ENCODE assay signal across 2 cellular contexts in the genomic region with DNA sequence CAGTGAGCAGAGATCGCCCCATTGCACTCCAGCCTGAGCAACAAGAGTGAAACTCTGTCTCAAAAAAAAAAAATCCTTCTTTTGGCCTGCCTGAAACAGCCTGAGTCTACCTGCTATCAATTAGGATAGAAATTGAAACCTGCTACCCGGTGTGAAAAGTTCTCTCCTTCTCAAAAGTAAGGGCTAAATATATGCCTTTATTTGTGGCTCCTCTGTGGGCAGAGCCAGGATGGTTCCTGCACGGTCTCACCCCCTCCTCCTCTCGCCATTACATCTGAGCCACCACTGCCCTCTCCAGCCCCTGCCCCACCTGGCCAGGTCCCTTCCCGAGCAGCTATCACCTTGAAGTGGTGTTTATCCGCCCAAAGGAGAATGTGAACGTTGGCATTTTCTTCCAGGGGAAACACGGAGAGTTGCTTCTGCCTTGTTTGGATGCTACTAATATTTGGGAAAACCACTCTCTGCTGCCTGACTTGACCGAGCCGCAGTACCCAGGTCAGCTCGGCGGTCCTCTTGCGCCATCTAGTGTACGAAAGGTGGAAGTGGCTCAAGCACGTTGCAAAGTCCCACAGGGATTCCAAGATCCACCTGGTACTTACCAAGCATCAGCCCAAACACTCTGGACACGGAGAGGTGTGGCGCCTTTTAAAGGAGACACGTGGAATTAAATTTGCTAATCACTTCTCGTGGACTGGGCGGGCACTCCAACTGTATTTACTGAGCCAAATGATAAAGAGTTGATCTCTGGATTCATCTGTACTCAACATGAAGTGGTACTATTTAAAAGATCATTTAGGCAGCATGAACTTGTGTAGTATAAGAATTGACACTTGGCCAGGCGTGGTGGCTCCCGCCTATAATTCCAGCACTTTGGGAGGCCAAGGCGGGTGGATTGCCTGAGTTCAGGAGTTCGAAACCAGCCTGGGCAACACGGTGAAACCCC.
TF ChIP-seq lines count a peak whose summit lies in the region.

No MANE protein-coding gene starts in this region.

TF ChIP-seq in HEK293, 187 proteins besides CTCF, POLR2A, EP300 and RAD21 (continued from another document):
- TF ChIP-seq ZBTB17 (tag by site-specific recombination; IDR thresholded peaks at IDR 0.05) (peak; percentile 54), ZNF133 (tag by site-specific recombination; IDR thresholded peaks at IDR 0.05) (no peak), ZNF830 (tag by site-specific recombination; IDR thresholded peaks at IDR 0.05; ENCODE audit: low read depth) (no peak), ZNF596 (tag by site-specific recombination; IDR thresholded peaks at IDR 0.05) (no peak), ZNF639 (tag by site-specific recombination; IDR thresholded peaks at IDR 0.05) (0 out of 2 replicates have a peak, but pooled peaks have one; percentile 13), PRDM10 (tag by site-specific recombination; IDR thresholded peaks at IDR 0.05) (peak; percentile 56; the same call in 1 of the 2 replicates), ZNF654 (tag by site-specific recombination; IDR thresholded peaks at IDR 0.05; ENCODE audit: low read depth) (peak; percentile 98)

TF ChIP-seq in GM12878, 131 proteins besides CTCF, POLR2A, EP300 and RAD21 (continued from another document):
- TF ChIP-seq NFXL1 (IDR thresholded peaks at IDR 0.05; ENCODE audit: borderline replicate concordance): no peak
- no peak for TF ChIP-seq WRNIP1 (IDR thresholded peaks at IDR 0.05; ENCODE audit: borderline replicate concordance, low read depth, low read length)
- no peak for TF ChIP-seq SREBF1 (IDR thresholded peaks at IDR 0.05; ENCODE audit: low read length)
- no peak for TF ChIP-seq SRF (IDR thresholded peaks at IDR 0.05; ENCODE audit: low read depth in 2 of 2, low read length in 2 of 2)
- peak; percentile 66; the same call in 1 of the 2 replicates for TF ChIP-seq YY1 (IDR thresholded peaks at IDR 0.05; ENCODE audit: low read depth, low read length)
